In the genomic region with DNA sequence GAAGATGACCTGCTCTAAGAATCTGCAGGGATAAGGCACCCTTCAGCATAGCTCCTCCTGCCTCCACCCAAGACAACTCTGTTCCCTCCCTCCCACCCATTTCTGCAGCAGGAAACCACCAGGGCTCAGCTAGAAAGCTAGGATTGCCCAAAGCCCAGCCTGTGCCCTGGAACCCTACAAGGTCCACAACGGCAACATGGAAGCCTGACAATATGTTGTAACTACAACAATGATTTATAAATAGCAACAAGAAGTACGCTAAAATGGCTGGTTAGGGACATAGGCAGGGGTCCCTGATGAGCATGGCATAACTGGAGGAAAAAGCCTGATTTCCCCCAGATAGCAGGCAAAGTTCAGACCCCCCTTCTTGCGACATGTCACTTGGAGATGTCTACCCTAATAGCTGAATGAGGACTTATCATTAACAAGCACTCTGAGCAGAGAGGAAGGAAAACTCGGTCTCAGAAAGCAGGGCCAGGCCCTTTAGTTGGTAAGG, we compare ENCODE assay signal across 11 cellular contexts. TPM values are rescaled to one million over a fixed set of nuclear protein-coding genes. Genes with fewer than 3 reads are reported as not detected.
DNase-seq lines count a peak whose midpoint lies in the region; ATAC-seq, FAIRE-seq and TF ChIP-seq lines count a peak whose summit lies in the region.
"Had no signal": no experiment of that assay in that cellular context is flagged by ENCODE, and none has a peak within 500 bp of the region (broad histone marks: within the 10 kb centered on the region; RNA-seq: fewer than 3 reads in every experiment).

No MANE protein-coding gene starts in this region.

- peak overlapping the region; percentile 6 for H3K4me3 Mint-ChIP-seq in chondrocyte (ENCODE audit: unreplicated experiment)

- DNase-seq in MM.1S = no peak
- DNase-seq in chondrocyte (ENCODE audit: low spot score) = no peak
- no peak for DNase-seq in inferior parietal cortex (ENCODE audit: extremely low spot score)
- DNase-seq in stimulated activated CD4-positive, alpha-beta T cell treated with anti-CD3 and anti-CD28 coated beads, Interleukin-2, amount 100 ng/mL, for 48 hours = no peak
- DNase-seq in kidney = no peak
- DNase-seq: DND-41, foreskin keratinocyte had no signal

- H3K9me3 Mint-ChIP-seq in chondrocyte (ENCODE audit: low read depth) = no peaks in the 10 kb centered on the region

- H3K9ac ChIP-seq in MM.1S (ENCODE audit: low read length) = peak overlapping the region; percentile 40
- no peak overlapping the region for H3K9ac ChIP-seq in parathyroid adenoma
- no peak overlapping the region for H3K9ac ChIP-seq in kidney (ENCODE audit: low read length in 2 of 2)

- ATAC-seq in GM18909 (IDR thresholded peaks at IDR 0.05; ENCODE audit: poor library complexity, unreplicated experiment) = no peak
- ATAC-seq: foreskin keratinocyte had no signal

- H3K27me3 ChIP-seq in DOHH2 (ENCODE audit: control insufficient read depth, low read length) (no peaks in the 10 kb centered on the region), MM.1S (replicated peaks; ENCODE audit: insufficient read depth, low read length) (no peaks in the 10 kb centered on the region), parathyroid adenoma (ENCODE audit: control insufficient read depth, insufficient read depth, low read length) (no peaks in the 10 kb centered on the region)
- H3K27me3 ChIP-seq: foreskin keratinocyte had no signal

- no peaks in the 10 kb centered on the region for H3K27me3 Mint-ChIP-seq in chondrocyte (ENCODE audit: low read depth)

- H3K9me2 ChIP-seq in DOHH2 (replicated peaks; ENCODE audit: control insufficient read depth, low read length) (no peaks in the 10 kb centered on the region), MM.1S (replicated peaks; ENCODE audit: insufficient read depth, low read length) (no peaks in the 10 kb centered on the region)

- no peaks in the 10 kb centered on the region for H3K36me3 Mint-ChIP-seq in chondrocyte (ENCODE audit: low read depth)

- peak overlapping the region; percentile 95 for H3K27ac Mint-ChIP-seq in chondrocyte (ENCODE audit: unreplicated experiment)

- peaks cover 43% of the 10 kb centered on the region for H3K36me3 ChIP-seq in DOHH2 (ENCODE audit: control insufficient read depth, low read length)
- H3K36me3 ChIP-seq in MM.1S (replicated peaks; ENCODE audit: insufficient read depth, low read length) = no peaks in the 10 kb centered on the region
- no peaks in the 10 kb centered on the region for H3K36me3 ChIP-seq in parathyroid adenoma (ENCODE audit: control insufficient read depth, insufficient read depth, low read length)
- H3K36me3 ChIP-seq in kidney (ENCODE audit: control insufficient read depth in 1 of 2, insufficient read depth in 2 of 2, low read length in 2 of 2) = peaks cover 0 to 5% of the 10 kb centered on the region in 2 donors

- H3K9me3 ChIP-seq in DOHH2 (ENCODE audit: control insufficient read depth, insufficient read depth, low read length) (no peaks in the 10 kb centered on the region), MM.1S (replicated peaks; ENCODE audit: insufficient read depth, low read length) (no peaks in the 10 kb centered on the region), parathyroid adenoma (ENCODE audit: control insufficient read depth, low read length) (no peaks in the 10 kb centered on the region), kidney (ENCODE audit: control insufficient read depth in 1 of 2, low read length in 2 of 2) (no peaks in the 10 kb centered on the region)

- intact Hi-C loops in kidney (cut with DNase I) = no loop called here

- H2AFZ ChIP-seq in MM.1S (ENCODE audit: low read length) (no peak overlapping the region), parathyroid adenoma (no peak overlapping the region)

- H3K27ac ChIP-seq in DOHH2 (ENCODE audit: low read depth, low read length) (peak overlapping the region; percentile 100), MM.1S (ENCODE audit: low read length) (peak overlapping the region; percentile 68; the same call in 1 of the 2 replicates), parathyroid adenoma (peak overlapping the region; percentile 70), kidney (ENCODE audit: low read depth in 2 of 2, low read length in 2 of 2) (peak overlapping the region in 1 of 2 donors; percentile 23)
- H3K27ac ChIP-seq: foreskin keratinocyte, VCaP had no signal

- H3K4me2 ChIP-seq in DOHH2 (ENCODE audit: low read length) (peak overlapping the region; percentile 96), MM.1S (ENCODE audit: low read depth, low read length) (peak overlapping the region; percentile 61), parathyroid adenoma (ENCODE audit: low read length) (peak overlapping the region; percentile 39)

- H3K4me1 ChIP-seq in DOHH2 (ENCODE audit: control insufficient read depth, low read length) = peaks cover 89% of the 10 kb centered on the region
- H3K4me1 ChIP-seq in MM.1S (ENCODE audit: low read length) = peaks cover 64% of the 10 kb centered on the region
- peaks cover 80% of the 10 kb centered on the region for H3K4me1 ChIP-seq in parathyroid adenoma
- peaks cover 42 to 58% of the 10 kb centered on the region in 2 donors for H3K4me1 ChIP-seq in kidney (ENCODE audit: control insufficient read depth in 1 of 2, insufficient read depth in 1 of 2, low read depth in 1 of 2, low read length in 2 of 2)
- H3K4me1 ChIP-seq: foreskin keratinocyte had no signal

- TF ChIP-seq CTCF in DOHH2 (IDR thresholded peaks at IDR 0.05; ENCODE audit: low read depth, low read length, poor library complexity, severe bottlenecking) (no peak), MM.1S (IDR thresholded peaks at IDR 0.05; ENCODE audit: low read length) (no peak), chondrocyte (IDR thresholded peaks at IDR 0.05) (no peak), parathyroid adenoma (IDR thresholded peaks at IDR 0.05) (no peak), kidney (IDR thresholded peaks at IDR 0.05; ENCODE audit: borderline replicate concordance, extremely low read depth, insufficient read depth) (no peak)

- no peak for FAIRE-seq in kidney (lab: Jason Lieb, UNC)

- H3F3A ChIP-seq in DOHH2 (ENCODE audit: control insufficient read depth, insufficient read depth) (peaks cover 41% of the 10 kb centered on the region), MM.1S (ENCODE audit: insufficient read depth, low read length) (peaks cover 41% of the 10 kb centered on the region)

- H3K4me1 Mint-ChIP-seq in chondrocyte (ENCODE audit: low read depth) = peaks cover 87% of the 10 kb centered on the region

- H3K4me3 ChIP-seq in DOHH2 (ENCODE audit: low read length) = peak overlapping the region; percentile 69
- peak overlapping the region; percentile 19; the same call in 1 of the 2 replicates for H3K4me3 ChIP-seq in MM.1S (ENCODE audit: low read length)
- H3K4me3 ChIP-seq in parathyroid adenoma (ENCODE audit: low read depth, low read length) = no peak overlapping the region
- no peak overlapping the region for H3K4me3 ChIP-seq in kidney (ENCODE audit: low read length in 2 of 2)

- H3K79me2 ChIP-seq in DOHH2 (ENCODE audit: control insufficient read depth, low read length) = peaks cover 80% of the 10 kb centered on the region
- H3K79me2 ChIP-seq in MM.1S (ENCODE audit: low read length) = peaks cover 49% of the 10 kb centered on the region
- peaks cover 16% of the 10 kb centered on the region for H3K79me2 ChIP-seq in parathyroid adenoma

- no peaks in the 10 kb centered on the region for H4K20me1 ChIP-seq in DOHH2 (ENCODE audit: control insufficient read depth, insufficient read depth, low read depth, low read length)
- H4K20me1 ChIP-seq in MM.1S (ENCODE audit: insufficient read depth, low read length) = no peaks in the 10 kb centered on the region

RNA-seq across cellular contexts. Expression of gene ST3GAL2, which starts 6.5 kb away (rescaled TPM):
- total RNA-seq in chondrocyte (71.9 to 76.4 TPM (median 72.1 TPM) in 3 replicates), kidney (28.6 TPM)
- 10.6 TPM for polyA plus RNA-seq in kidney (ENCODE audit: insufficient read depth, low read depth, low replicate concordance)

RNA-seq across cellular contexts. Expression of gene FCSK, which starts 22.0 kb away (rescaled TPM):
- 9.2 to 12.9 TPM (median 11.5 TPM) in 3 replicates for total RNA-seq in chondrocyte
- total RNA-seq in kidney = 32.5 TPM
- polyA plus RNA-seq in kidney (ENCODE audit: insufficient read depth, low read depth, low replicate concordance) = 18.7 TPM

Comparison
In these comparisons a context has a peak if more than half of its experiments do, and no peak if none do; other contexts are left out.
1. H3K4me2 ChIP-seq: peak in every context shown above with its lines; median percentile 96 in DOHH2; 61 in MM.1S; 39 in parathyroid adenoma.
2. H3K4me3 ChIP-seq: peak in DOHH2 (single experiment) and MM.1S (single experiment); none in parathyroid adenoma (single experiment) and kidney (0 of 2).